Comparison of ENCODE assay signal across 1 cellular context in the genomic region with DNA sequence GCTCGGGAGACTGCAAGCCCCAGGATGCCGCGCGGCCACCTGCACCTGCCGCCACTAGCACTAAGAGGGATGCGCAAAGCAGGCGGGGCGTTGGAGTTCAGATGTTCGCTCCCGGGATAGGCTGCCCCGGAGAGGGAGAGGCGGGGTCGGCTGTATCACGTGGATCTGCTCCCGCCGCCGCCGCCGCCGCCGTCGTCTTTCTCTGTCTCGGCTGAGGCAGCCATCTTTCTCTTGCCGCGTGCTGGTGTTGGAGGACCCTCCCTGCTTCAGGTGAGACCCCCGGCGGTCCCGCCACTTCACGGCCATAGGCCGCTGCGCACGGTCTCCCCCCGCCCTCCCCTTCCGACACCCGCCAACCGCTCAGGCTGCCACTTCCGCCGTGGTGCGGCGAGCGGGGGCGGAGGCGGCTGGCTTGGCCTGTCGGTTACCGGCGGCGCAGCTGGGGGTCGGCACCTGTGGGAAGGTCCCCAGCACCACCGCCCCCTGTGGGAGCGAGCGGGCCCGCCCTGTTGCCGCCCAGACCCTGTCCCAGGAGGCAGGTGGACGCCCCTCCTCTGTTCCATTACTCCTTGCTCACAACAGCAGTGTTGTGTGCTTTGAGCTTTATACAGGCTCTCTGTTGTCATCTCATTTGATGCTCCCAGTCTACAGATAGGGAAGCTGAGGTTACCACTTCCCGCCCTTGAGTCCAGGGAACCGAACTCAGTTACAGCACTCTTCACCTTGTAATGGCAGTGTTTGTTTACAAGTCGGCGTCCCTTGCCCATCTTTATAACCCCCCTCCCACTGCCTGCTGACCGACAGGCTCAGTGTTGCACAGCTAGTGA.
A peak's percentile ranks its signal among the peaks of the same experiment; 100 is the strongest.
TF ChIP-seq lines count a peak whose summit lies in the region.

A gene (plus strand): TSS at position 186 of the 827 bp plus-strand sequence. CDS start 3,553 bp downstream, outside the sequence.

TF ChIP-seq in K562, 482 proteins besides CTCF, POLR2A, EP300 and RAD21 (continued from another document and continues in another):
- TF ChIP-seq, protein P1, sequence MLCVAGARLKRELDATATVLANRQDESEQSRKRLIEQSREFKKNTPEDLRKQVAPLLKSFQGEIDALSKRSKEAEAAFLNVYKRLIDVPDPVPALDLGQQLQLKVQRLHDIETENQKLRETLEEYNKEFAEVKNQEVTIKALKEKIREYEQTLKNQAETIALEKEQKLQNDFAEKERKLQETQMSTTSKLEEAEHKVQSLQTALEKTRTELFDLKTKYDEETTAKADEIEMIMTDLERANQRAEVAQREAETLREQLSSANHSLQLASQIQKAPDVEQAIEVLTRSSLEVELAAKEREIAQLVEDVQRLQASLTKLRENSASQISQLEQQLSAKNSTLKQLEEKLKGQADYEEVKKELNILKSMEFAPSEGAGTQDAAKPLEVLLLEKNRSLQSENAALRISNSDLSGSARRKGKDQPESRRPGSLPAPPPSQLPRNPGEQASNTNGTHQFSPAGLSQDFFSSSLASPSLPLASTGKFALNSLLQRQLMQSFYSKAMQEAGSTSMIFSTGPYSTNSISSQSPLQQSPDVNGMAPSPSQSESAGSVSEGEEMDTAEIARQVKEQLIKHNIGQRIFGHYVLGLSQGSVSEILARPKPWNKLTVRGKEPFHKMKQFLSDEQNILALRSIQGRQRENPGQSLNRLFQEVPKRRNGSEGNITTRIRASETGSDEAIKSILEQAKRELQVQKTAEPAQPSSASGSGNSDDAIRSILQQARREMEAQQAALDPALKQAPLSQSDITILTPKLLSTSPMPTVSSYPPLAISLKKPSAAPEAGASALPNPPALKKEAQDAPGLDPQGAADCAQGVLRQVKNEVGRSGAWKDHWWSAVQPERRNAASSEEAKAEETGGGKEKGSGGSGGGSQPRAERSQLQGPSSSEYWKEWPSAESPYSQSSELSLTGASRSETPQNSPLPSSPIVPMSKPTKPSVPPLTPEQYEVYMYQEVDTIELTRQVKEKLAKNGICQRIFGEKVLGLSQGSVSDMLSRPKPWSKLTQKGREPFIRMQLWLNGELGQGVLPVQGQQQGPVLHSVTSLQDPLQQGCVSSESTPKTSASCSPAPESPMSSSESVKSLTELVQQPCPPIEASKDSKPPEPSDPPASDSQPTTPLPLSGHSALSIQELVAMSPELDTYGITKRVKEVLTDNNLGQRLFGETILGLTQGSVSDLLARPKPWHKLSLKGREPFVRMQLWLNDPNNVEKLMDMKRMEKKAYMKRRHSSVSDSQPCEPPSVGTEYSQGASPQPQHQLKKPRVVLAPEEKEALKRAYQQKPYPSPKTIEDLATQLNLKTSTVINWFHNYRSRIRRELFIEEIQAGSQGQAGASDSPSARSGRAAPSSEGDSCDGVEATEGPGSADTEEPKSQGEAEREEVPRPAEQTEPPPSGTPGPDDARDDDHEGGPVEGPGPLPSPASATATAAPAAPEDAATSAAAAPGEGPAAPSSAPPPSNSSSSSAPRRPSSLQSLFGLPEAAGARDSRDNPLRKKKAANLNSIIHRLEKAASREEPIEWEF (CRISPR knock-in tag; IDR thresholded peaks at IDR 0.05) = no peak
- TF ChIP-seq, protein P2, sequence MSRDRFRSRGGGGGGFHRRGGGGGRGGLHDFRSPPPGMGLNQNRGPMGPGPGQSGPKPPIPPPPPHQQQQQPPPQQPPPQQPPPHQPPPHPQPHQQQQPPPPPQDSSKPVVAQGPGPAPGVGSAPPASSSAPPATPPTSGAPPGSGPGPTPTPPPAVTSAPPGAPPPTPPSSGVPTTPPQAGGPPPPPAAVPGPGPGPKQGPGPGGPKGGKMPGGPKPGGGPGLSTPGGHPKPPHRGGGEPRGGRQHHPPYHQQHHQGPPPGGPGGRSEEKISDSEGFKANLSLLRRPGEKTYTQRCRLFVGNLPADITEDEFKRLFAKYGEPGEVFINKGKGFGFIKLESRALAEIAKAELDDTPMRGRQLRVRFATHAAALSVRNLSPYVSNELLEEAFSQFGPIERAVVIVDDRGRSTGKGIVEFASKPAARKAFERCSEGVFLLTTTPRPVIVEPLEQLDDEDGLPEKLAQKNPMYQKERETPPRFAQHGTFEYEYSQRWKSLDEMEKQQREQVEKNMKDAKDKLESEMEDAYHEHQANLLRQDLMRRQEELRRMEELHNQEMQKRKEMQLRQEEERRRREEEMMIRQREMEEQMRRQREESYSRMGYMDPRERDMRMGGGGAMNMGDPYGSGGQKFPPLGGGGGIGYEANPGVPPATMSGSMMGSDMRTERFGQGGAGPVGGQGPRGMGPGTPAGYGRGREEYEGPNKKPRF (IDR thresholded peaks at IDR 0.05; ENCODE audit: low read depth, low read length) = no peak
- TF ChIP-seq TCFL5 (CRISPR knock-in tag; conservative IDR thresholded peaks at IDR 0.05) (no peak), RHOXF2B (CRISPR knock-in tag; conservative IDR thresholded peaks at IDR 0.05) (no peak), ARNT (IDR thresholded peaks at IDR 0.05) (no peak), FOXP1 (CRISPR knock-in tag; IDR thresholded peaks at IDR 0.05) (no peak; the same call in none of the 2 replicates), ZNF668 (CRISPR knock-in tag; IDR thresholded peaks at IDR 0.05) (no peak), ZNF239 (CRISPR knock-in tag; IDR thresholded peaks at IDR 0.05) (no peak), KLF6 (CRISPR knock-in tag; IDR thresholded peaks at IDR 0.05; ENCODE audit: borderline replicate concordance) (no peak), PYGO2 (tag; IDR thresholded peaks at IDR 0.05) (no peak), CAMTA2 (CRISPR knock-in tag; conservative IDR thresholded peaks at IDR 0.05) (no peak), HNRNPUL1 (IDR thresholded peaks at IDR 0.05; ENCODE audit: low read length) (no peak), MTA2 (IDR thresholded peaks at IDR 0.05; ENCODE audit: low read depth) (no peak), MEF2A (IDR thresholded peaks at IDR 0.05; ENCODE audit: control insufficient read depth, low read depth, low read length) (no peak), HDGF (IDR thresholded peaks at IDR 0.05) (no peak), IRF2 (CRISPR knock-in tag; IDR thresholded peaks at IDR 0.05) (no peak), RBFOX2 (IDR thresholded peaks at IDR 0.05; ENCODE audit: low read depth, low read length) (peak; percentile 94), NR2C2 (CRISPR knock-in tag; IDR thresholded peaks at IDR 0.05) (no peak; the same call in 1 of the 2 replicates), NR2C2 (tag; IDR thresholded peaks at IDR 0.05) (peak; percentile 92), ZNF197 (CRISPR knock-in tag; IDR thresholded peaks at IDR 0.05; ENCODE audit: low read depth) (no peak), SIN3B (IDR thresholded peaks at IDR 0.05; ENCODE audit: low read depth) (peak; percentile 61; the same call in 1 of the 2 replicates), ZNF778 (CRISPR knock-in tag; IDR thresholded peaks at IDR 0.05) (no peak), ZNF699 (CRISPR knock-in tag; IDR thresholded peaks at IDR 0.05; ENCODE audit: insufficient replicate concordance) (no peak), TCF7 (IDR thresholded peaks at IDR 0.05; ENCODE audit: borderline replicate concordance) (no peak), SMARCB1 (IDR thresholded peaks at IDR 0.05; ENCODE audit: insufficient read length, low read depth) (no peak), TAF7 (tag; IDR thresholded peaks at IDR 0.05) (peak; percentile 89), POLR2G (IDR thresholded peaks at IDR 0.05; ENCODE audit: low read depth, low read length) (peak; percentile 95), MYC (IDR thresholded peaks at IDR 0.05; ENCODE audit: low read depth, low read length) (peak; percentile 99), MYC (CRISPR knock-in tag; IDR thresholded peaks at IDR 0.05; ENCODE audit: borderline replicate concordance, low read depth) (peak; percentile 92), ZNF143 (CRISPR knock-in tag; IDR thresholded peaks at IDR 0.05) (peak; percentile 81), PTTG1 (tag; IDR thresholded peaks at IDR 0.05; ENCODE audit: low read depth) (no peak)
- TF ChIP-seq, protein P3, sequence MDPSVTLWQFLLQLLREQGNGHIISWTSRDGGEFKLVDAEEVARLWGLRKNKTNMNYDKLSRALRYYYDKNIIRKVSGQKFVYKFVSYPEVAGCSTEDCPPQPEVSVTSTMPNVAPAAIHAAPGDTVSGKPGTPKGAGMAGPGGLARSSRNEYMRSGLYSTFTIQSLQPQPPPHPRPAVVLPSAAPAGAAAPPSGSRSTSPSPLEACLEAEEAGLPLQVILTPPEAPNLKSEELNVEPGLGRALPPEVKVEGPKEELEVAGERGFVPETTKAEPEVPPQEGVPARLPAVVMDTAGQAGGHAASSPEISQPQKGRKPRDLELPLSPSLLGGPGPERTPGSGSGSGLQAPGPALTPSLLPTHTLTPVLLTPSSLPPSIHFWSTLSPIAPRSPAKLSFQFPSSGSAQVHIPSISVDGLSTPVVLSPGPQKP (CRISPR knock-in tag; IDR thresholded peaks at IDR 0.05) = no peak
- TF ChIP-seq, protein P4, sequence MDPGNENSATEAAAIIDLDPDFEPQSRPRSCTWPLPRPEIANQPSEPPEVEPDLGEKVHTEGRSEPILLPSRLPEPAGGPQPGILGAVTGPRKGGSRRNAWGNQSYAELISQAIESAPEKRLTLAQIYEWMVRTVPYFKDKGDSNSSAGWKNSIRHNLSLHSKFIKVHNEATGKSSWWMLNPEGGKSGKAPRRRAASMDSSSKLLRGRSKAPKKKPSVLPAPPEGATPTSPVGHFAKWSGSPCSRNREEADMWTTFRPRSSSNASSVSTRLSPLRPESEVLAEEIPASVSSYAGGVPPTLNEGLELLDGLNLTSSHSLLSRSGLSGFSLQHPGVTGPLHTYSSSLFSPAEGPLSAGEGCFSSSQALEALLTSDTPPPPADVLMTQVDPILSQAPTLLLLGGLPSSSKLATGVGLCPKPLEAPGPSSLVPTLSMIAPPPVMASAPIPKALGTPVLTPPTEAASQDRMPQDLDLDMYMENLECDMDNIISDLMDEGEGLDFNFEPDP (CRISPR knock-in tag; IDR thresholded peaks at IDR 0.05) = no peak
- TF ChIP-seq, protein P5, sequence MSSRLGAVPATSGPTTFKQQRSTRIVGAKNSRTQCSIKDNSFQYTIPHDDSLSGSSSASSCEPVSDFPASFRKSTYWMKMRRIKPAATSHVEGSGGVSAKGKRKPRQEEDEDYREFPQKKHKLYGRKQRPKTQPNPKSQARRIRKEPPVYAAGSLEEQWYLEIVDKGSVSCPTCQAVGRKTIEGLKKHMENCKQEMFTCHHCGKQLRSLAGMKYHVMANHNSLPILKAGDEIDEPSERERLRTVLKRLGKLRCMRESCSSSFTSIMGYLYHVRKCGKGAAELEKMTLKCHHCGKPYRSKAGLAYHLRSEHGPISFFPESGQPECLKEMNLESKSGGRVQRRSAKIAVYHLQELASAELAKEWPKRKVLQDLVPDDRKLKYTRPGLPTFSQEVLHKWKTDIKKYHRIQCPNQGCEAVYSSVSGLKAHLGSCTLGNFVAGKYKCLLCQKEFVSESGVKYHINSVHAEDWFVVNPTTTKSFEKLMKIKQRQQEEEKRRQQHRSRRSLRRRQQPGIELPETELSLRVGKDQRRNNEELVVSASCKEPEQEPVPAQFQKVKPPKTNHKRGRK (tag; IDR thresholded peaks at IDR 0.05) = no peak
- TF ChIP-seq, protein P6, sequence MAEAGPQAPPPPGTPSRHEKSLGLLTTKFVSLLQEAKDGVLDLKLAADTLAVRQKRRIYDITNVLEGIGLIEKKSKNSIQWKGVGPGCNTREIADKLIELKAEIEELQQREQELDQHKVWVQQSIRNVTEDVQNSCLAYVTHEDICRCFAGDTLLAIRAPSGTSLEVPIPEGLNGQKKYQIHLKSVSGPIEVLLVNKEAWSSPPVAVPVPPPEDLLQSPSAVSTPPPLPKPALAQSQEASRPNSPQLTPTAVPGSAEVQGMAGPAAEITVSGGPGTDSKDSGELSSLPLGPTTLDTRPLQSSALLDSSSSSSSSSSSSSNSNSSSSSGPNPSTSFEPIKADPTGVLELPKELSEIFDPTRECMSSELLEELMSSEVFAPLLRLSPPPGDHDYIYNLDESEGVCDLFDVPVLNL (CRISPR knock-in tag; IDR thresholded peaks at IDR 0.05; ENCODE audit: low read depth) = 0 out of 2 replicates have a peak, but pooled peaks have one; percentile 11
- TF ChIP-seq, protein P7, sequence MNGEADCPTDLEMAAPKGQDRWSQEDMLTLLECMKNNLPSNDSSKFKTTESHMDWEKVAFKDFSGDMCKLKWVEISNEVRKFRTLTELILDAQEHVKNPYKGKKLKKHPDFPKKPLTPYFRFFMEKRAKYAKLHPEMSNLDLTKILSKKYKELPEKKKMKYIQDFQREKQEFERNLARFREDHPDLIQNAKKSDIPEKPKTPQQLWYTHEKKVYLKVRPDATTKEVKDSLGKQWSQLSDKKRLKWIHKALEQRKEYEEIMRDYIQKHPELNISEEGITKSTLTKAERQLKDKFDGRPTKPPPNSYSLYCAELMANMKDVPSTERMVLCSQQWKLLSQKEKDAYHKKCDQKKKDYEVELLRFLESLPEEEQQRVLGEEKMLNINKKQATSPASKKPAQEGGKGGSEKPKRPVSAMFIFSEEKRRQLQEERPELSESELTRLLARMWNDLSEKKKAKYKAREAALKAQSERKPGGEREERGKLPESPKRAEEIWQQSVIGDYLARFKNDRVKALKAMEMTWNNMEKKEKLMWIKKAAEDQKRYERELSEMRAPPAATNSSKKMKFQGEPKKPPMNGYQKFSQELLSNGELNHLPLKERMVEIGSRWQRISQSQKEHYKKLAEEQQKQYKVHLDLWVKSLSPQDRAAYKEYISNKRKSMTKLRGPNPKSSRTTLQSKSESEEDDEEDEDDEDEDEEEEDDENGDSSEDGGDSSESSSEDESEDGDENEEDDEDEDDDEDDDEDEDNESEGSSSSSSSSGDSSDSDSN (IDR thresholded peaks at IDR 0.05; ENCODE audit: borderline replicate concordance in 1 of 2, low read depth in 2 of 2, low read length in 2 of 2) = 0 out of 4 replicates have a peak, but pooled peaks of 1 of the 2 experiments have one; percentile 43
- TF ChIP-seq, protein P8, sequence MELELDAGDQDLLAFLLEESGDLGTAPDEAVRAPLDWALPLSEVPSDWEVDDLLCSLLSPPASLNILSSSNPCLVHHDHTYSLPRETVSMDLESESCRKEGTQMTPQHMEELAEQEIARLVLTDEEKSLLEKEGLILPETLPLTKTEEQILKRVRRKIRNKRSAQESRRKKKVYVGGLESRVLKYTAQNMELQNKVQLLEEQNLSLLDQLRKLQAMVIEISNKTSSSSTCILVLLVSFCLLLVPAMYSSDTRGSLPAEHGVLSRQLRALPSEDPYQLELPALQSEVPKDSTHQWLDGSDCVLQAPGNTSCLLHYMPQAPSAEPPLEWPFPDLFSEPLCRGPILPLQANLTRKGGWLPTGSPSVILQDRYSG (tag; conservative IDR thresholded peaks at IDR 0.05; ENCODE audit: low read depth) = no peak
- TF ChIP-seq, protein P9, sequence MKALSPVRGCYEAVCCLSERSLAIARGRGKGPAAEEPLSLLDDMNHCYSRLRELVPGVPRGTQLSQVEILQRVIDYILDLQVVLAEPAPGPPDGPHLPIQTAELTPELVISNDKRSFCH (CRISPR knock-in tag; IDR thresholded peaks at IDR 0.05) = no peak
- TF ChIP-seq, protein P9 (tag; IDR thresholded peaks at IDR 0.05) = no peak
